In the genomic region with DNA sequence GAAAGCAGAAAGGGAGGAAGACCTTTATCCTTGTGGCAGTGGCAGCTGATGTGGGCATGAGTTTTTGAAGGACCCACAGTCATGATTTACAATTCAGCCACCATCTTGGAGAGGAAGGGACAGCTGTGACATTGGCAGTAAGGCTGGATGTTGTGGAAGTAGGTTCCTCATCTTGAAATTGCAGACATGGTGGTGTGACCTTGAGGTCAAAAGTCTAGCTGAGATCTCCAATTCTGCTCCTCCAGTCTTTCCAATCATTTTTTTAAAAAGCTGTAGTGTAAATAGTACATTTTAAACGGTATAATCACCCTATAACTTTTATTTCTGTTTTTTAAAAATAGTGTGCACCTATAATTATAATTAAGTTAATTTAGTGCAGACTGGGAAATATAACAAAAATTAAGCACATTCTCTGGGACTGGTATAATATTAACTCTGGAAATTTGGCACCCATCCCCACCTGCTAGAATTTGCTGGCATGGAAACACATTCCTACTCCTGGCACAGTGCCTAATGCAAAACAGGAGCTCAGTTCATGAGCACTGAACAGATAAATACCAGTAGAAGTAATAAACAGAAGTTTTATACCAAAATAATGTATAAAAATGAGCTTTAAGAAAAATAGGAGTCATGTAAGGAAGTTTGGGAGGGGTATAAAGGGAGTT, we compare ENCODE assay signal across 12 cellular contexts. TPM values are rescaled to one million over a fixed set of nuclear protein-coding genes. Genes with fewer than 3 reads are reported as not detected.
DNase-seq lines count a peak whose midpoint lies in the region; ATAC-seq, FAIRE-seq and TF ChIP-seq lines count a peak whose summit lies in the region.
"Had no signal": no experiment of that assay in that cellular context is flagged by ENCODE, and none has a peak within 500 bp of the region (broad histone marks: within the 10 kb centered on the region; RNA-seq: fewer than 3 reads in every experiment).

No MANE protein-coding gene starts in this region.

- no peak overlapping the region for H3K27ac Mint-ChIP-seq in T-helper 17 cell
- H3K27ac Mint-ChIP-seq: activated naive CD8-positive, alpha-beta T cell treated with anti-CD3 and anti-CD28 coated beads, Interleukin-2, amount 10 ng/mL, durations not matched to agents 7 days and 5 days had no signal

- FAIRE-seq in HepG2 (lab: Jason Lieb, UNC): no peak

- DNase-seq in HepG2 (ENCODE audit: low spot score): no peak
- DNase-seq in right cardiac atrium: peak in 1 of 3 donors; percentile 53
- DNase-seq in aorta: no peak
- no peak for DNase-seq in T-helper 17 cell
- DNase-seq in sigmoid colon: no peak
- DNase-seq: activated CD8-positive, alpha-beta memory T cell treated with anti-CD3 and anti-CD28 coated beads for 24 hours; activated naive CD8-positive, alpha-beta T cell treated with anti-CD3 and anti-CD28 coated beads, Interleukin-2, amount 10 ng/mL, durations not matched to agents 7 days and 5 days; NCI-H526 treated with DMSO at 0.1 percent for 48 hours; stimulated activated CD4-positive, alpha-beta T cell treated with anti-CD3 and anti-CD28 coated beads, Interleukin-4, amount 100 ng/mL, for 4 hours had no signal

- intact Hi-C loops in HepG2 (cut with micrococcal nuclease; ENCODE audit: unreplicated experiment) (no loop called here), right cardiac atrium (cut with DNase I) (no loop called here), aorta (cut with DNase I) (loop anchor here (5.0 kb wide), 2 partner anchors 35 to 40 kb away; no protein-coding TSS in a partner anchor), sigmoid colon (cut with DNase I) (no loop called here)

- H3K4me1 ChIP-seq in liver (ENCODE audit: control insufficient read depth in 4 of 4, insufficient read depth in 4 of 4, low read length in 3 of 4) (peaks cover 0 to 13% (median 13%) of the 10 kb centered on the region in 4 donors), HepG2 (ENCODE audit: insufficient read depth, low read length) (no peaks in the 10 kb centered on the region), right cardiac atrium (ENCODE audit: control insufficient read depth, insufficient read depth, low read length) (no peaks in the 10 kb centered on the region), aorta (ENCODE audit: control insufficient read depth in 1 of 2, insufficient read depth in 2 of 2, low read length in 2 of 2) (peaks cover 0 to 3% of the 10 kb centered on the region in 2 donors), sigmoid colon (peaks cover 0 to 35% (median 18%) of the 10 kb centered on the region in 4 donors)

- in situ Hi-C loops in HepG2 (cut with HindIII; ENCODE audit: extremely low pct_ligation_motif_present, low pct_unique_long_range_greater_than_20kb): no loop called here

- H3K36me3 ChIP-seq in liver (ENCODE audit: control insufficient read depth in 4 of 4, insufficient read depth in 3 of 4, low read depth in 1 of 4, low read length in 3 of 4): peaks cover 0 to 3% (median 0%) of the 10 kb centered on the region in 4 donors
- no peaks in the 10 kb centered on the region for H3K36me3 ChIP-seq in HepG2 (replicated peaks in 1 of 2; ENCODE audit: control insufficient read depth in 1 of 2, insufficient read depth in 2 of 2, low read length in 2 of 2)
- no peaks in the 10 kb centered on the region for H3K36me3 ChIP-seq in aorta (ENCODE audit: control insufficient read depth in 1 of 2, insufficient read depth in 2 of 2, low read length in 1 of 2)
- no peaks in the 10 kb centered on the region for H3K36me3 ChIP-seq in sigmoid colon

- no peaks in the 10 kb centered on the region for H3K36me3 Mint-ChIP-seq in T-helper 17 cell (ENCODE audit: low read depth)
- H3K36me3 Mint-ChIP-seq: activated naive CD8-positive, alpha-beta T cell treated with anti-CD3 and anti-CD28 coated beads, Interleukin-2, amount 10 ng/mL, durations not matched to agents 7 days and 5 days had no signal

- no peak overlapping the region for H3K4me3 Mint-ChIP-seq in T-helper 17 cell
- H3K4me3 Mint-ChIP-seq: activated naive CD8-positive, alpha-beta T cell treated with anti-CD3 and anti-CD28 coated beads, Interleukin-2, amount 10 ng/mL, durations not matched to agents 7 days and 5 days had no signal

- TF ChIP-seq CTCF in liver (IDR thresholded peaks at IDR 0.05; ENCODE audit: low read depth, low read length, missing input control): no peak
- TF ChIP-seq CTCF in HepG2 (CRISPR knock-in tag; IDR thresholded peaks at IDR 0.05): no peak
- no peak for TF ChIP-seq CTCF in VCaP (conservative IDR thresholded peaks at IDR 0.05)
- no peak for TF ChIP-seq CTCF in sigmoid colon (IDR thresholded peaks at IDR 0.05)

- WGBS in liver: 18% methylated on average over 1 of the region's 1 CpG
- WGBS in HepG2 (ENCODE audit: low lambda C conversion rate): 0% methylated on average over 1 of the region's 1 CpG
- 39% methylated on average over 1 of the region's 1 CpG for WGBS in right cardiac atrium
- WGBS in aorta, 2 donors: 0 to 5% methylated on average over 1 of the region's 1 CpG
- WGBS in sigmoid colon, 2 donors: 5 to 39% methylated on average over 1 of the region's 1 CpG

- no peaks in the 10 kb centered on the region for H3K79me2 ChIP-seq in HepG2 (ENCODE audit: insufficient read depth, low read length)

- H3K27ac ChIP-seq in liver (ENCODE audit: low read depth in 1 of 2, low read length in 2 of 2) (peak overlapping the region in 1 of 2 donors; percentile 9), HepG2 (ENCODE audit: extremely low read length, insufficient read depth, low read length) (no peak overlapping the region), VCaP (peak overlapping the region; percentile 41; the same call in 1 of the 2 replicates), right cardiac atrium (ENCODE audit: low read length) (no peak overlapping the region), aorta (ENCODE audit: low read depth in 1 of 2, low read length in 2 of 2) (peak overlapping the region; percentile 63 to 77), sigmoid colon (peak overlapping the region in 2 of 4 donors; percentile 33 to 46)

- H4K20me1 ChIP-seq in HepG2 (ENCODE audit: insufficient read depth, low read length): no peaks in the 10 kb centered on the region

- H3K4me3 ChIP-seq in liver (ENCODE audit: low read depth in 1 of 3, low read length in 3 of 3) (no peak overlapping the region), HepG2 (replicated peaks in 1 of 3; ENCODE audit: insufficient read depth in 1 of 3, low read depth in 2 of 3, low read length in 3 of 3) (no peak overlapping the region), right cardiac atrium (ENCODE audit: low read length) (no peak overlapping the region), aorta (ENCODE audit: low read length in 2 of 2) (no peak overlapping the region), sigmoid colon (no peak overlapping the region)

- TF ChIP-seq POLR2A in HepG2 (IDR thresholded peaks at IDR 0.05; ENCODE audit: insufficient read depth in 1 of 2, low read depth in 2 of 2, low read length in 2 of 2): no peak
- TF ChIP-seq POLR2A in sigmoid colon (IDR thresholded peaks at IDR 0.05): no peak

- H3K27me3 Mint-ChIP-seq in T-helper 17 cell: peaks cover 18% of the 10 kb centered on the region
- H3K27me3 Mint-ChIP-seq: activated naive CD8-positive, alpha-beta T cell treated with anti-CD3 and anti-CD28 coated beads, Interleukin-2, amount 10 ng/mL, durations not matched to agents 7 days and 5 days had no signal

- CTCF ChIA-PET in HepG2 (lab: Yijun Ruan, JAX; ENCODE audit: low intra/inter-chr PET ratio, low total read pairs): no interaction called here

- BruUV-seq in HepG2 (replicated peaks; lab: Mats Ljungman, UMichigan): no TSS peak

- no peak overlapping the region for H3K4me2 ChIP-seq in HepG2 (ENCODE audit: low read depth, low read length)

- no peaks in the 10 kb centered on the region for H3K4me1 Mint-ChIP-seq in T-helper 17 cell
- H3K4me1 Mint-ChIP-seq: activated naive CD8-positive, alpha-beta T cell treated with anti-CD3 and anti-CD28 coated beads, Interleukin-2, amount 10 ng/mL, durations not matched to agents 7 days and 5 days had no signal

- TF ChIP-seq EP300 in HepG2 (IDR thresholded peaks at IDR 0.05; ENCODE audit: low read depth in 2 of 2, low read length in 2 of 2): no peak
- no peak for TF ChIP-seq EP300 in HepG2 (CRISPR knock-in tag; IDR thresholded peaks at IDR 0.05; ENCODE audit: borderline replicate concordance)
- TF ChIP-seq EP300 in sigmoid colon (IDR thresholded peaks at IDR 0.05): no peak

- H3K9me3 ChIP-seq in liver (ENCODE audit: control insufficient read depth in 4 of 4, low read length in 3 of 4) (peaks cover 0 to 3% (median 0%) of the 10 kb centered on the region in 4 donors), HepG2 (ENCODE audit: low read length) (peaks cover 10% of the 10 kb centered on the region; the same call in 1 of the 2 replicates), right cardiac atrium (ENCODE audit: control insufficient read depth, low read length) (peaks cover 4% of the 10 kb centered on the region), aorta (ENCODE audit: control insufficient read depth, low read length) (no peaks in the 10 kb centered on the region), T-helper 17 cell (ENCODE audit: control insufficient read depth, low read length, poor library complexity, severe bottlenecking) (peaks cover 2% of the 10 kb centered on the region), sigmoid colon (peaks cover 0 to 14% (median 0%) of the 10 kb centered on the region in 4 donors)

- H2AFZ ChIP-seq in HepG2 (ENCODE audit: low read length): no peak overlapping the region

- H3K9ac ChIP-seq in liver (ENCODE audit: low read depth in 1 of 2, low read length in 2 of 2) (no peak overlapping the region), HepG2 (ENCODE audit: insufficient read depth, low read depth, low read length) (no peak overlapping the region)

- POLR2A ChIA-PET in HepG2 (lab: Yijun Ruan, JAX): no interaction called here

- H3K27me3 ChIP-seq in liver (ENCODE audit: control insufficient read depth in 4 of 4, insufficient read depth in 4 of 4, low read length in 3 of 4) (no peaks in the 10 kb centered on the region), HepG2 (ENCODE audit: control insufficient read depth in 1 of 2, insufficient read depth in 2 of 2, low read length in 2 of 2) (no peaks in the 10 kb centered on the region; a peak in 1 of 5 replicates), right cardiac atrium (ENCODE audit: control insufficient read depth, insufficient read depth) (no peaks in the 10 kb centered on the region), aorta (ENCODE audit: control insufficient read depth in 1 of 2, insufficient read depth in 2 of 2, low read length in 1 of 2) (no peaks in the 10 kb centered on the region), sigmoid colon (no peaks in the 10 kb centered on the region)

- ATAC-seq in HepG2 (no peak), right cardiac atrium (peak; percentile 64 to 80), aorta (ENCODE audit: low FRiP score) (no peak), T-helper 17 cell (no peak), HG03135 (IDR thresholded peaks at IDR 0.05; ENCODE audit: unreplicated experiment) (no peak)

- no peak for TF ChIP-seq RAD21 in liver (IDR thresholded peaks at IDR 0.05)
- TF ChIP-seq RAD21 in HepG2 (CRISPR knock-in tag; IDR thresholded peaks at IDR 0.05): no peak

RNA-seq across cellular contexts. Expression of gene NPR3, which starts 23.8 kb away (rescaled TPM):
- total RNA-seq in liver (10 to 100 TPM in 1 of 2 donors, 1 to 10 TPM in 1; 3.2 to 15.4 TPM), HepG2 (2016; rRNA removed; fragmentation: Illumina TruSeq; extraction: Trizol) (not detected in 2 replicates), right cardiac atrium (10 to 100 TPM; 27.8 to 85.3 (median 66.4) TPM), aorta (10 to 100 TPM; 15.2 to 29.7 TPM), T-helper 17 cell (under 1 TPM; 0.05 to 0.50 TPM), sigmoid colon (10 to 100 TPM in 2 of 4 donors, 1 to 10 TPM in 2; 5.0 to 17.6 (median 9.3) TPM)
- polyA plus RNA-seq in liver (1 to 10 TPM in 1 of 2 donors, under 1 TPM in 1; 0.70 to 1.1 TPM), HepG2 (2011; rRNA removed) (0.01 TPM in 2 replicates), right cardiac atrium (12.6 TPM), aorta (10 to 100 TPM in 1 of 2 donors, 1 to 10 TPM in 1; 7.9 to 11.0 TPM), sigmoid colon (1 to 10 TPM in 2 of 3 donors, under 1 TPM in 1; 0.23 to 3.0 (median 1.2) TPM)
- not detected in 2 replicates for total RNA-seq in HepG2 (2016; cell fraction: cytosol; rRNA removed; fragmentation: Illumina TruSeq; extraction: Trizol; ENCODE audit: low read depth)
- 0.09 TPM in 1 of 2 replicates, not detected in the other for total RNA-seq in HepG2 (2016; cell fraction: insoluble cytoplasmic fraction; rRNA removed; fragmentation: Illumina TruSeq; extraction: Trizol)
- not detected in 2 replicates for total RNA-seq in HepG2 (2016; cell fraction: membrane; rRNA removed; fragmentation: Illumina TruSeq; extraction: Trizol)
- total RNA-seq in HepG2 (2016; cell fraction: nucleus; rRNA removed; fragmentation: Illumina TruSeq; extraction: Trizol): 0.19 TPM in 1 of 2 replicates, not detected in the other
- polyA plus RNA-seq in HepG2 (2011; cell fraction: cytosol; rRNA removed): 0.03 and 0.04 TPM in 2 replicates
- 0.13 and 0.21 TPM in 2 replicates for polyA plus RNA-seq in HepG2 (2011; cell fraction: nucleus; rRNA removed)
- 0.07 TPM in 1 of 2 replicates, not detected in the other for polyA plus RNA-seq in HepG2 (2012)
- polyA plus RNA-seq in HepG2 (2016; cell fraction: cytosol; fragmentation: Illumina TruSeq; extraction: Trizol; ENCODE audit: low read depth): not detected in 2 replicates
- polyA plus RNA-seq in HepG2 (2016; cell fraction: insoluble cytoplasmic fraction; fragmentation: Illumina TruSeq; extraction: Trizol; ENCODE audit: low read depth): not detected in 2 replicates
- polyA plus RNA-seq in HepG2 (2016; cell fraction: membrane; fragmentation: Illumina TruSeq; extraction: Trizol; ENCODE audit: low read depth): not detected in 2 replicates
- not detected in 2 replicates for polyA plus RNA-seq in HepG2 (2016; cell fraction: nucleus; fragmentation: Illumina TruSeq; extraction: Trizol; ENCODE audit: insufficient read depth, low read depth)
- polyA minus RNA-seq in HepG2 (2011; rRNA and poly(A)+ RNA removed; ENCODE audit: low replicate concordance): 0.04 and 17.6 TPM in 2 replicates
- polyA minus RNA-seq in HepG2 (2011; cell fraction: cytosol; rRNA and poly(A)+ RNA removed): not detected in 2 replicates
- 0.50 and 0.64 TPM in 2 replicates for polyA minus RNA-seq in HepG2 (2011; cell fraction: nucleus; rRNA and poly(A)+ RNA removed)

Comparison
In these comparisons a context has a peak if more than half of its experiments do, and no peak if none do; other contexts are left out.
1. H3K27ac ChIP-seq: peak in VCaP (single experiment) and aorta (2 of 2); none in HepG2 (single experiment) and right cardiac atrium (single experiment).
2. ATAC-seq: peak in right cardiac atrium (2 of 2); none in HepG2 (single experiment), aorta (single experiment), T-helper 17 cell (single experiment) and HG03135 (single experiment).
3. intact Hi-C loops: an anchor here in aorta (5.0 kb wide); none called in HepG2, right cardiac atrium and sigmoid colon.